ENCODE assay signal across 1 cellular context in genomic region chr19:5905072-5905778, GRCh38.
TF ChIP-seq lines count a peak whose summit lies in the region.

No MANE protein-coding gene starts in this region.

TF ChIP-seq in HepG2, 621 proteins besides CTCF, POLR2A, EP300 and RAD21 (continued from another document):
- TF ChIP-seq ZUFSP (CRISPR knock-in tag; IDR thresholded peaks at IDR 0.05; ENCODE audit: borderline replicate concordance) (no peak), TEAD2 (CRISPR knock-in tag; IDR thresholded peaks at IDR 0.05) (no peak), HNRNPLL (IDR thresholded peaks at IDR 0.05; ENCODE audit: low read depth, low read length, poor library complexity, severe bottlenecking) (no peak), ZNF597 (CRISPR knock-in tag; IDR thresholded peaks at IDR 0.05) (no peak), KMT2A (CRISPR knock-in tag; IDR thresholded peaks at IDR 0.05) (peak; percentile 9; the same call in 1 of the 2 replicates), ZC3H4 (CRISPR knock-in tag; IDR thresholded peaks at IDR 0.05; ENCODE audit: borderline replicate concordance) (no peak), AFF4 (CRISPR knock-in tag; IDR thresholded peaks at IDR 0.05) (no peak), ZNF747 (CRISPR knock-in tag; IDR thresholded peaks at IDR 0.05; ENCODE audit: borderline replicate concordance) (peak; percentile 71; the same call in 1 of the 2 replicates), ZNF232 (CRISPR knock-in tag; IDR thresholded peaks at IDR 0.05; ENCODE audit: borderline replicate concordance) (no peak), ZNF230 (CRISPR knock-in tag; IDR thresholded peaks at IDR 0.05) (no peak), TFAP4 (IDR thresholded peaks at IDR 0.05; ENCODE audit: borderline replicate concordance, low read depth) (no peak), PHF20 (CRISPR knock-in tag; IDR thresholded peaks at IDR 0.05) (no peak), ZXDC (CRISPR knock-in tag; IDR thresholded peaks at IDR 0.05) (no peak)
